Comparison of ENCODE assay signal across 5 cellular contexts in the genomic region with DNA sequence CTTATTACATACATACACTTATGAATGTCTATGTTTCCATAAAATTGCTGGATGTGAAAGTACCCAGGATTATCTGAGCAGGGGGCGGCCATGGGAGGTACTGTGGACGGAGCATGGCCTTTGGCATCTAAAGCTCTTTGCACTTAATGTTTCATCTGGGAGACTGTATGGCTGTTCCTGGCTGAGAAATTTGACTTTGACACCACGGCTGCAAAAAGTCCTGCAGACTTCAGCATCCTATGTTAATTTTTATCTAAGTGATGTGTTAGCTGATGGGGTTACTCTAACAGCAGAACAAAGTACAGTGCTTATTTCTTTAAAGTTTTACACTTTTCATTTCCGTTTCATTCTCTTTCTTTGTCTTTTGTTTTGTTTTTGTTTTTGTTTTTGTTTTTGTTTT.
"Had no signal": no experiment of that assay in that cellular context is flagged by ENCODE, and none has a peak within 500 bp of the region (broad histone marks: within the 10 kb centered on the region; RNA-seq: fewer than 3 reads in every experiment).

No MANE protein-coding gene starts in this region.

- H3K4me3 Mint-ChIP-seq: GM23338, H9 had no signal

- ATAC-seq: GM23338 had no signal

- DNase-seq: H9, HCEC 1CT, IMR-90 had no signal

- H3K27ac Mint-ChIP-seq: GM23338, H9 had no signal

- H3K27ac ChIP-seq: HL-60 had no signal

- H3K9me3 Mint-ChIP-seq: GM23338, H9 had no signal

- H3K4me3 ChIP-seq: GM23338 had no signal
